Comparison of ENCODE assay signal across 8 cellular contexts in genomic region chr15:42490246-42490742, GRCh38.
DNase-seq lines count a peak whose midpoint lies in the region; ATAC-seq and TF ChIP-seq lines count a peak whose summit lies in the region.

No MANE protein-coding gene starts in this region.

- H4K20me1 ChIP-seq in OCI-LY3 (ENCODE audit: insufficient read depth, low read length), result no peaks in the 10 kb centered on the region

- ATAC-seq in stimulated activated naive CD8-positive, alpha-beta T cell treated with anti-CD3 and anti-CD28 coated beads, Interleukin-15, Interleukin-2, amounts not matched to agents 100 U/mL and 50 U/mL, for 24 hours, result no peak
- no peak for ATAC-seq in HG02870 (IDR thresholded peaks at IDR 0.05; ENCODE audit: unreplicated experiment)

- H3K36me3 Mint-ChIP-seq in stimulated activated naive CD8-positive, alpha-beta T cell treated with anti-CD3 and anti-CD28 coated beads, Interleukin-15, Interleukin-2, amounts not matched to agents 100 ng/mL and 50 ng/mL, for 24 hours (ENCODE audit: low read depth), result peaks cover 7% of the 10 kb centered on the region
- peaks cover 44% of the 10 kb centered on the region for H3K36me3 Mint-ChIP-seq in dendritic cell treated with granulocyte-macrophage colony-stimulating factor and Interleukin-4, amounts not matched to agents 40 ng/mL and 50 ng/mL, for 4 days (ENCODE audit: low read depth)

- H3K4me2 ChIP-seq in OCI-LY3 (ENCODE audit: low read length), result peak overlapping the region; percentile 78

- TF ChIP-seq CTCF in OCI-LY3 (IDR thresholded peaks at IDR 0.05; ENCODE audit: low read depth, low read length), result no peak

- peak overlapping the region; percentile 97 for H3K4me3 Mint-ChIP-seq in stimulated activated naive CD8-positive, alpha-beta T cell treated with anti-CD3 and anti-CD28 coated beads, Interleukin-15, Interleukin-2, amounts not matched to agents 100 ng/mL and 50 ng/mL, for 24 hours
- H3K4me3 Mint-ChIP-seq in dendritic cell treated with granulocyte-macrophage colony-stimulating factor and Interleukin-4, amounts not matched to agents 40 ng/mL and 50 ng/mL, for 4 days, result peak overlapping the region; percentile 95

- H3K79me2 ChIP-seq in OCI-LY3 (ENCODE audit: low read length), result peaks cover 41% of the 10 kb centered on the region

- no peaks in the 10 kb centered on the region for H3K9me3 ChIP-seq in OCI-LY3 (ENCODE audit: insufficient read depth, low read length)
- no peaks in the 10 kb centered on the region for H3K9me3 ChIP-seq in mucosa of rectum (ENCODE audit: control insufficient read depth in 2 of 2, low read length in 2 of 2)

- H3K4me1 ChIP-seq in OCI-LY3 (ENCODE audit: low read length) (peaks cover 14% of the 10 kb centered on the region), mucosa of rectum (ENCODE audit: control insufficient read depth in 2 of 2, insufficient read depth in 2 of 2, low read length in 2 of 2) (peaks cover 5 to 11% of the 10 kb centered on the region in 2 donors)

- H3K27me3 ChIP-seq in OCI-LY3 (ENCODE audit: low read depth, low read length) (no peaks in the 10 kb centered on the region), mucosa of rectum (ENCODE audit: control insufficient read depth in 2 of 2, insufficient read depth in 2 of 2, low read length in 2 of 2) (no peaks in the 10 kb centered on the region)

- H3K9me3 Mint-ChIP-seq in stimulated activated naive CD8-positive, alpha-beta T cell treated with anti-CD3 and anti-CD28 coated beads, Interleukin-15, Interleukin-2, amounts not matched to agents 100 ng/mL and 50 ng/mL, for 24 hours, result no peaks in the 10 kb centered on the region
- no peaks in the 10 kb centered on the region for H3K9me3 Mint-ChIP-seq in dendritic cell treated with granulocyte-macrophage colony-stimulating factor and Interleukin-4, amounts not matched to agents 40 ng/mL and 50 ng/mL, for 4 days

- peak overlapping the region; percentile 95 for H3K27ac Mint-ChIP-seq in stimulated activated naive CD8-positive, alpha-beta T cell treated with anti-CD3 and anti-CD28 coated beads, Interleukin-15, Interleukin-2, amounts not matched to agents 100 ng/mL and 50 ng/mL, for 24 hours
- peak overlapping the region; percentile 97 for H3K27ac Mint-ChIP-seq in dendritic cell treated with granulocyte-macrophage colony-stimulating factor and Interleukin-4, amounts not matched to agents 40 ng/mL and 50 ng/mL, for 4 days

- H3K4me3 ChIP-seq in OCI-LY3 (ENCODE audit: low read length) (peak overlapping the region; percentile 91), mucosa of rectum (ENCODE audit: low read length in 2 of 2) (peak overlapping the region; percentile 96 to 98)

- H2AFZ ChIP-seq in OCI-LY3 (ENCODE audit: low read depth, low read length), result peak overlapping the region; percentile 83

- H3K36me3 ChIP-seq in OCI-LY3 (replicated peaks; ENCODE audit: low read depth, low read length) (peaks cover 1% of the 10 kb centered on the region), mucosa of rectum (ENCODE audit: control insufficient read depth in 2 of 2, insufficient read depth in 2 of 2, low read length in 2 of 2) (no peaks in the 10 kb centered on the region)

- no peak for DNase-seq in stimulated activated naive CD8-positive, alpha-beta T cell treated with anti-CD3 and anti-CD28 coated beads, Interleukin-15, Interleukin-2, amounts not matched to agents 100 U/mL and 50 U/mL, for 24 hours
- no peak for DNase-seq in NCI-H187 treated with DMSO at 0.1 percent for 48 hours (lab: John Stamatoyannopoulos, UW)
- DNase-seq in stimulated activated CD4-positive, alpha-beta T cell treated with anti-CD3 and anti-CD28 coated beads, Interleukin-2, amount 100 ng/mL, for 48 hours, result no peak

- intact Hi-C loops in dendritic cell treated with granulocyte-macrophage colony-stimulating factor and Interleukin-4, amounts not matched to agents 40 ng/mL and 50 ng/mL, for 4 days (cut with micrococcal nuclease), result loop anchor here (5.0 kb wide), 1 partner anchor 57 kb away; the partner anchor contains the start of genes HAUS2 and LRRC57

- no peaks in the 10 kb centered on the region for H3K27me3 Mint-ChIP-seq in stimulated activated naive CD8-positive, alpha-beta T cell treated with anti-CD3 and anti-CD28 coated beads, Interleukin-15, Interleukin-2, amounts not matched to agents 100 ng/mL and 50 ng/mL, for 24 hours
- no peaks in the 10 kb centered on the region for H3K27me3 Mint-ChIP-seq in dendritic cell treated with granulocyte-macrophage colony-stimulating factor and Interleukin-4, amounts not matched to agents 40 ng/mL and 50 ng/mL, for 4 days

- H3K9ac ChIP-seq in OCI-LY3 (ENCODE audit: low read length), result peak overlapping the region; percentile 94
- peak overlapping the region; percentile 96 to 98 for H3K9ac ChIP-seq in mucosa of rectum (ENCODE audit: low read depth in 1 of 2, low read length in 2 of 2)

- peaks cover 55% of the 10 kb centered on the region for H3K4me1 Mint-ChIP-seq in stimulated activated naive CD8-positive, alpha-beta T cell treated with anti-CD3 and anti-CD28 coated beads, Interleukin-15, Interleukin-2, amounts not matched to agents 100 ng/mL and 50 ng/mL, for 24 hours (ENCODE audit: low read depth)
- peaks cover 63% of the 10 kb centered on the region for H3K4me1 Mint-ChIP-seq in dendritic cell treated with granulocyte-macrophage colony-stimulating factor and Interleukin-4, amounts not matched to agents 40 ng/mL and 50 ng/mL, for 4 days (ENCODE audit: low read depth)

- H3K27ac ChIP-seq in OCI-LY3 (ENCODE audit: low read length) (peak overlapping the region; percentile 36), mucosa of rectum (ENCODE audit: low read depth in 2 of 2, low read length in 2 of 2) (peak overlapping the region; percentile 91 to 92)
